In genomic region chr18:73261923-73262322, GRCh38 we compare ENCODE assay signal across 5 cellular contexts.
"Had no signal": no experiment of that assay in that cellular context is flagged by ENCODE, and none has a peak within 500 bp of the region (broad histone marks: within the 10 kb centered on the region; RNA-seq: fewer than 3 reads in every experiment).

No MANE protein-coding gene starts in this region.

- H3K4me3 Mint-ChIP-seq: H9, HFFc6, IgD-negative memory B cell had no signal

- H3K4me1 Mint-ChIP-seq: H9, IgD-negative memory B cell had no signal

- H3K36me3 Mint-ChIP-seq: IgD-negative memory B cell had no signal

- H3K9me3 Mint-ChIP-seq: H9, HFFc6 had no signal

- H3K27me3 Mint-ChIP-seq: IgD-negative memory B cell had no signal

- H3K27ac Mint-ChIP-seq: H9, HFFc6, IgD-negative memory B cell had no signal

- DNase-seq: H9, HFFc6, KG1 had no signal

- ATAC-seq: HCT116 had no signal
